ENCODE assay signal across 1 cellular context in genomic region chr5:95986001-95986400, GRCh38.
TF ChIP-seq lines count a peak whose summit lies in the region.

No MANE protein-coding gene starts in this region.

TF ChIP-seq in K562, 482 proteins besides CTCF, POLR2A, EP300 and RAD21:
- TF ChIP-seq, protein P1, sequence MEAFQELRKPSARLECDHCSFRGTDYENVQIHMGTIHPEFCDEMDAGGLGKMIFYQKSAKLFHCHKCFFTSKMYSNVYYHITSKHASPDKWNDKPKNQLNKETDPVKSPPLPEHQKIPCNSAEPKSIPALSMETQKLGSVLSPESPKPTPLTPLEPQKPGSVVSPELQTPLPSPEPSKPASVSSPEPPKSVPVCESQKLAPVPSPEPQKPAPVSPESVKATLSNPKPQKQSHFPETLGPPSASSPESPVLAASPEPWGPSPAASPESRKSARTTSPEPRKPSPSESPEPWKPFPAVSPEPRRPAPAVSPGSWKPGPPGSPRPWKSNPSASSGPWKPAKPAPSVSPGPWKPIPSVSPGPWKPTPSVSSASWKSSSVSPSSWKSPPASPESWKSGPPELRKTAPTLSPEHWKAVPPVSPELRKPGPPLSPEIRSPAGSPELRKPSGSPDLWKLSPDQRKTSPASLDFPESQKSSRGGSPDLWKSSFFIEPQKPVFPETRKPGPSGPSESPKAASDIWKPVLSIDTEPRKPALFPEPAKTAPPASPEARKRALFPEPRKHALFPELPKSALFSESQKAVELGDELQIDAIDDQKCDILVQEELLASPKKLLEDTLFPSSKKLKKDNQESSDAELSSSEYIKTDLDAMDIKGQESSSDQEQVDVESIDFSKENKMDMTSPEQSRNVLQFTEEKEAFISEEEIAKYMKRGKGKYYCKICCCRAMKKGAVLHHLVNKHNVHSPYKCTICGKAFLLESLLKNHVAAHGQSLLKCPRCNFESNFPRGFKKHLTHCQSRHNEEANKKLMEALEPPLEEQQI (IDR thresholded peaks at IDR 0.05) = no peak
- TF ChIP-seq FOXA1 (IDR thresholded peaks at IDR 0.05; ENCODE audit: borderline replicate concordance) (no peak), ATF1 (CRISPR knock-in tag; IDR thresholded peaks at IDR 0.05) (no peak), ATF1 (tag; IDR thresholded peaks at IDR 0.05) (no peak), ZNF584 (CRISPR knock-in tag; IDR thresholded peaks at IDR 0.05; ENCODE audit: low read depth) (no peak), TCF15 (CRISPR knock-in tag; IDR thresholded peaks at IDR 0.05) (no peak)
